Comparison of ENCODE assay signal across 15 cellular contexts in genomic region chr4:54487491-54487890, GRCh38.
"Had no signal": no experiment of that assay in that cellular context is flagged by ENCODE, and none has a peak within 500 bp of the region (broad histone marks: within the 10 kb centered on the region; RNA-seq: fewer than 3 reads in every experiment).

No MANE protein-coding gene starts in this region.

- H3K9me3 ChIP-seq: adrenal gland, body of pancreas, esophagus muscularis mucosa, right atrium auricular region, upper lobe of right lung had no signal

- H3K27ac ChIP-seq: adrenal gland, body of pancreas, coronary artery, esophagus muscularis mucosa, right atrium auricular region, upper lobe of right lung had no signal

- DNase-seq: activated CD4-positive, alpha-beta T cell treated with anti-CD3 and anti-CD28 coated beads for 48 hours; activated CD8-positive, alpha-beta T cell treated with anti-CD3 and anti-CD28 coated beads for 36 hours; activated effector memory CD4-positive, alpha-beta T cell treated with Interleukin-2 at 50 U/mL for 16 hours; activated T-cell treated with anti-CD3 and anti-CD28 coated beads, Interleukin-2, amount 50 U/mL, for 4 hours; adrenal gland; body of pancreas; foreskin melanocyte; kidney; mesendoderm; nucleus accumbens; small intestine; upper lobe of right lung had no signal

- H3K27me3 ChIP-seq: adrenal gland, body of pancreas, esophagus muscularis mucosa, right atrium auricular region, upper lobe of right lung had no signal

- ATAC-seq: activated CD8-positive, alpha-beta T cell treated with anti-CD3 and anti-CD28 coated beads for 36 hours; activated T-cell treated with anti-CD3 and anti-CD28 coated beads, Interleukin-2, amount 50 U/mL, for 4 hours; body of pancreas; upper lobe of right lung had no signal

- H3K36me3 ChIP-seq: adrenal gland, esophagus muscularis mucosa, right atrium auricular region, upper lobe of right lung had no signal

- H3K4me3 ChIP-seq: adrenal gland, body of pancreas, coronary artery, esophagus muscularis mucosa, right atrium auricular region, upper lobe of right lung had no signal

- H3K4me1 ChIP-seq: adrenal gland, body of pancreas, esophagus muscularis mucosa, right atrium auricular region, upper lobe of right lung had no signal
